In genomic region chr2:43490387-43490786, GRCh38 we compare ENCODE assay signal across 26 cellular contexts.
"Had no signal": no experiment of that assay in that cellular context is flagged by ENCODE, and none has a peak within 500 bp of the region (broad histone marks: within the 10 kb centered on the region; RNA-seq: fewer than 3 reads in every experiment).

No MANE protein-coding gene starts in this region.

- ATAC-seq: activated CD8-positive, alpha-beta T cell treated with anti-CD3 and anti-CD28 coated beads, Interleukin-2, amount 10 ng/mL, durations not matched to agents 7 days and 5 days; activated naive CD4-positive, alpha-beta T cell treated with anti-CD3 and anti-CD28 coated beads, Interleukin-2, amount 50 U/mL, for 72 hours; left ventricle myocardium superior; stimulated activated naive B cell treated with anti-CD40 and anti-IgM and Interleukin-4, amounts not matched to agents 10 μg/mL and 1 μg/mL and 100 μg/mL, for 72 hours had no signal

- FAIRE-seq: frontal cortex, urothelium cell line had no signal

- H3K4me3 ChIP-seq: ascending aorta, esophagus muscularis mucosa, hepatocyte, sigmoid colon, smooth muscle cell, transverse colon had no signal

- H3K9me3 ChIP-seq: ascending aorta, esophagus muscularis mucosa, sigmoid colon, transverse colon had no signal

- H2AFZ ChIP-seq: hepatocyte, parathyroid adenoma had no signal

- H3K27me3 ChIP-seq: ascending aorta, brain microvascular endothelial cell, esophagus muscularis mucosa, hepatocyte, sigmoid colon, transverse colon had no signal

- DNase-seq: activated CD4-positive, alpha-beta T cell treated with anti-CD3 and anti-CD28 coated beads for 1 hour; activated CD4-positive, alpha-beta T cell treated with anti-CD3 and anti-CD28 coated beads, Interleukin-2, amount 50 U/mL, for 1 hour; activated CD8-positive, alpha-beta T cell treated with anti-CD3 and anti-CD28 coated beads, Interleukin-2, amount 10 ng/mL, durations not matched to agents 7 days and 5 days; brain microvascular endothelial cell; central memory CD4-positive, alpha-beta T cell; dermis blood vessel endothelial cell; effector memory CD4-positive, alpha-beta T cell; glutamatergic neuron; left ventricle myocardium superior; mesenchymal stem cell; nucleus accumbens; sigmoid colon; stimulated activated CD4-positive, alpha-beta T cell treated with anti-CD3 and anti-CD28 coated beads, Interleukin-15, amount 100 ng/mL, for 24 hours; stimulated activated CD4-positive, alpha-beta T cell treated with anti-CD3 and anti-CD28 coated beads, Interleukin-2, amount 100 ng/mL, for 48 hours; stimulated activated CD8-positive, alpha-beta memory T cell treated with anti-CD3 and anti-CD28 coated beads, Interleukin-4, amount 100 ng/mL, for 48 hours; stimulated activated naive B cell treated with anti-CD40 and anti-IgM and Interleukin-4, amounts not matched to agents 10 μg/mL and 1 μg/mL and 100 μg/mL, for 72 hours; transverse colon; WERI-Rb-1 had no signal

- H3K9ac ChIP-seq: parathyroid adenoma had no signal

- H3K36me3 ChIP-seq: ascending aorta, brain microvascular endothelial cell, sigmoid colon, transverse colon, WERI-Rb-1 had no signal

- H3K4me2 ChIP-seq: hepatocyte, smooth muscle cell had no signal

- H3K27ac ChIP-seq: ascending aorta, brain microvascular endothelial cell, esophagus muscularis mucosa, hepatocyte, parathyroid adenoma, sigmoid colon, transverse colon, WERI-Rb-1 had no signal

- H3K79me2 ChIP-seq: hepatocyte, parathyroid adenoma had no signal
